Comparison of ENCODE assay signal across 1 cellular context in genomic region chr3:143362115-143362992, GRCh38.
TF ChIP-seq lines count a peak whose summit lies in the region.

No MANE protein-coding gene starts in this region.

TF ChIP-seq in K562, 482 proteins besides CTCF, POLR2A, EP300 and RAD21 (continued from another document):
- TF ChIP-seq XRCC5 (IDR thresholded peaks at IDR 0.05; ENCODE audit: low read depth, low read length) (no peak), SOX6 (IDR thresholded peaks at IDR 0.05) (peak; percentile 80), MAFK (IDR thresholded peaks at IDR 0.05; ENCODE audit: low read length) (no peak), PKNOX1 (IDR thresholded peaks at IDR 0.05) (no peak), CHD4 (IDR thresholded peaks at IDR 0.05; ENCODE audit: insufficient read depth, insufficient replicate concordance, low read depth, low read length, poor library complexity, severe bottlenecking) (no peak), ZFX (CRISPR knock-in tag; IDR thresholded peaks at IDR 0.05) (no peak), TEAD4 (IDR thresholded peaks at IDR 0.05; ENCODE audit: low read length) (peak; percentile 57; the same call in 1 of the 2 replicates), TEAD4 (CRISPR knock-in tag; IDR thresholded peaks at IDR 0.05; ENCODE audit: borderline replicate concordance) (no peak), DMBX1 (CRISPR knock-in tag; IDR thresholded peaks at IDR 0.05; ENCODE audit: borderline replicate concordance) (no peak), PATZ1 (CRISPR knock-in tag; IDR thresholded peaks at IDR 0.05; ENCODE audit: borderline replicate concordance) (no peak), MTA2 (IDR thresholded peaks at IDR 0.05; ENCODE audit: low read depth) (no peak), HLTF (IDR thresholded peaks at IDR 0.05) (0 out of 2 replicates have a peak, but pooled peaks have one; percentile 40), THRAP3 (IDR thresholded peaks at IDR 0.05; ENCODE audit: borderline replicate concordance) (0 out of 2 replicates have a peak, but pooled peaks have one; percentile 32), GATA2 (CRISPR knock-in tag; IDR thresholded peaks at IDR 0.05) (peak; percentile 39; the same call in 1 of the 2 replicates)
- TF ChIP-seq, protein P1, sequence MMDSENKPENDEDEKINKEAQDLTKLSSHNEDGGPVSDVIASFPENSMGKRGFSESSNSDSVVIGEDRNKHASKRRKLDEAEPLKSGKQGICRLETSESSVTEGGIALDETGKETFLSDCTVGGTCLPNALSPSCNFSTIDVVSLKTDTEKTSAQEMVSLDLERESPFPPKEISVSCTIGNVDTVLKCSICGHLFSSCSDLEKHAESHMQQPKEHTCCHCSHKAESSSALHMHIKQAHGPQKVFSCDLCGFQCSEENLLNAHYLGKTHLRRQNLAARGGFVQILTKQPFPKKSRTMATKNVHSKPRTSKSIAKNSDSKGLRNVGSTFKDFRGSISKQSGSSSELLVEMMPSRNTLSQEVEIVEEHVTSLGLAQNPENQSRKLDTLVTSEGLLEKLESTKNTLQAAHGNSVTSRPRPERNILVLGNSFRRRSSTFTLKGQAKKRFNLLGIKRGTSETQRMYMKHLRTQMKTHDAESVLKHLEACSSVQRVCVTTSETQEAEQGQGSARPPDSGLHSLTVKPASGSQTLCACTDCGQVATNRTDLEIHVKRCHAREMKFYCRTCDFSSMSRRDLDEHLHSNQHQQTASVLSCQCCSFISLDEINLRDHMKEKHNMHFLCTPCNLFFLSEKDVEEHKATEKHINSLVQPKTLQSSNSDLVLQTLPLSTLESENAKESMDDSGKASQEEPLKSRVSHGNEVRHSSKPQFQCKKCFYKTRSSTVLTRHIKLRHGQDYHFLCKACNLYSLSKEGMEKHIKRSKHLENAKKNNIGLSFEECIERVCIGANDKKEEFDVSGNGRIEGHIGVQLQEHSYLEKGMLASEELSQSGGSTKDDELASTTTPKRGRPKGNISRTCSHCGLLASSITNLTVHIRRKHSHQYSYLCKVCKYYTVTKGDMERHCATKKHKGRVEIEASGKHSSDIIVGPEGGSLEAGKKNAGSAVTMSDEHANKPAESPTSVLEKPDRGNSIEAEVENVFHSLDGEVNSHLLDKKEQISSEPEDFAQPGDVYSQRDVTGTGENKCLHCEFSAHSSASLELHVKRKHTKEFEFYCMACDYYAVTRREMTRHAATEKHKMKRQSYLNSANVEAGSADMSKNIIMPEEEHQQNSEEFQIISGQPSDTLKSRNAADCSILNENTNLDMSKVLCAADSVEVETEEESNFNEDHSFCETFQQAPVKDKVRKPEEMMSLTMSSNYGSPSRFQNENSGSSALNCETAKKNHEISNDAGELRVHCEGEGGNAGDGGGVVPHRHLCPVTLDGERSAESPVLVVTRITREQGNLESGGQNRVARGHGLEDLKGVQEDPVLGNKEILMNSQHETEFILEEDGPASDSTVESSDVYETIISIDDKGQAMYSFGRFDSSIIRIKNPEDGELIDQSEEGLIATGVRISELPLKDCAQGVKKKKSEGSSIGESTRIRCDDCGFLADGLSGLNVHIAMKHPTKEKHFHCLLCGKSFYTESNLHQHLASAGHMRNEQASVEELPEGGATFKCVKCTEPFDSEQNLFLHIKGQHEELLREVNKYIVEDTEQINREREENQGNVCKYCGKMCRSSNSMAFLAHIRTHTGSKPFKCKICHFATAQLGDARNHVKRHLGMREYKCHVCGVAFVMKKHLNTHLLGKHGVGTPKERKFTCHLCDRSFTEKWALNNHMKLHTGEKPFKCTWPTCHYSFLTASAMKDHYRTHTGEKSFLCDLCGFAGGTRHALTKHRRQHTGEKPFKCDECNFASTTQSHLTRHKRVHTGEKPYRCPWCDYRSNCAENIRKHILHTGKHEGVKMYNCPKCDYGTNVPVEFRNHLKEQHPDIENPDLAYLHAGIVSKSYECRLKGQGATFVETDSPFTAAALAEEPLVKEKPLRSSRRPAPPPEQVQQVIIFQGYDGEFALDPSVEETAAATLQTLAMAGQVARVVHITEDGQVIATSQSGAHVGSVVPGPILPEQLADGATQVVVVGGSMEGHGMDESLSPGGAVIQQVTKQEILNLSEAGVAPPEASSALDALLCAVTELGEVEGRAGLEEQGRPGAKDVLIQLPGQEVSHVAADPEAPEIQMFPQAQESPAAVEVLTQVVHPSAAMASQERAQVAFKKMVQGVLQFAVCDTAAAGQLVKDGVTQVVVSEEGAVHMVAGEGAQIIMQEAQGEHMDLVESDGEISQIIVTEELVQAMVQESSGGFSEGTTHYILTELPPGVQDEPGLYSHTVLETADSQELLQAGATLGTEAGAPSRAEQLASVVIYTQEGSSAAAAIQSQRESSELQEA (IDR thresholded peaks at IDR 0.05; ENCODE audit: low read depth) = no peak
